In genomic region chr4:78720994-78721677, GRCh38 we compare ENCODE assay signal across 1 cellular context.
TF ChIP-seq lines count a peak whose summit lies in the region.

No MANE protein-coding gene starts in this region.

TF ChIP-seq in H1, 55 proteins besides CTCF, POLR2A, EP300 and RAD21:
- TF ChIP-seq JUN (IDR thresholded peaks at IDR 0.05; ENCODE audit: low read depth, low read length) (no peak), SP4 (IDR thresholded peaks at IDR 0.05; ENCODE audit: low read length) (no peak), EGR1 (IDR thresholded peaks at IDR 0.05; ENCODE audit: borderline replicate concordance, low read depth, low read length) (no peak), GTF2F1 (IDR thresholded peaks at IDR 0.05; ENCODE audit: borderline replicate concordance, low read depth, low read length) (no peak), SIX5 (IDR thresholded peaks at IDR 0.05; ENCODE audit: low read depth, low read length) (no peak), SP2 (IDR thresholded peaks at IDR 0.05; ENCODE audit: low read length) (no peak), FOSL1 (IDR thresholded peaks at IDR 0.05; ENCODE audit: insufficient read depth, low read depth, low read length) (no peak), TCF12 (IDR thresholded peaks at IDR 0.05; ENCODE audit: low read depth, low read length) (no peak), JUND (IDR thresholded peaks at IDR 0.05; ENCODE audit: low read length) (no peak)
